ENCODE assay signal across 8 cellular contexts in genomic region chr14:57202672-57203071, GRCh38.
DNase-seq lines count a peak whose midpoint lies in the region; ATAC-seq, FAIRE-seq and TF ChIP-seq lines count a peak whose summit lies in the region.
"Not testable (repeated sequence)": the region's sequence is repeated elsewhere in the genome, so short reads cannot be mapped to it uniquely, and the experiment has no call there.

No MANE protein-coding gene starts in this region.

- not testable (repeated sequence) for H3K27ac Mint-ChIP-seq in CD14-positive monocyte, HFFc6, WTC11

- not testable (repeated sequence) for H3K9me3 ChIP-seq in cardiac muscle cell (ENCODE audit: low read depth); mucosa of descending colon; small intestine (ENCODE audit: control insufficient read depth, low read depth)

- not testable (repeated sequence) for H3K27me3 ChIP-seq in dorsolateral prefrontal cortex; cardiac muscle cell; small intestine (ENCODE audit: control insufficient read depth in 2 of 2, insufficient read depth in 2 of 2, low read length in 2 of 2)

- not testable (repeated sequence) for H3K4me3 ChIP-seq in dorsolateral prefrontal cortex; cardiac muscle cell; mucosa of descending colon; small intestine (ENCODE audit: low read depth in 1 of 2, low read length in 2 of 2)

- H3K36me3 Mint-ChIP-seq in CD14-positive monocyte; HFFc6 (ENCODE audit: low read depth); WTC11: not testable (repeated sequence)

- not testable (repeated sequence) for H3K4me1 Mint-ChIP-seq in CD14-positive monocyte, WTC11
- peaks cover 23% of the 10 kb centered on the region for H3K4me1 Mint-ChIP-seq in HFFc6 (ENCODE audit: low read depth)

- not testable (repeated sequence) for H3K4me1 ChIP-seq in cardiac muscle cell (ENCODE audit: low read depth); mucosa of descending colon (ENCODE audit: low read depth); small intestine (ENCODE audit: control insufficient read depth in 2 of 2, insufficient read depth in 1 of 2, low read depth in 1 of 2, low read length in 1 of 2)

- not testable (repeated sequence) for H3K4me3 Mint-ChIP-seq in CD14-positive monocyte, HFFc6, WTC11

- POLR2A ChIA-PET in WTC11 (lab: Charles Lee): not testable (repeated sequence)

- CTCF ChIA-PET in WTC11 (lab: Charles Lee): not testable (repeated sequence)

- not testable (repeated sequence) for H3K27me3 Mint-ChIP-seq in CD14-positive monocyte (ENCODE audit: low read depth in 3 of 3); HFFc6 (ENCODE audit: insufficient read depth); WTC11 (ENCODE audit: low read depth)

- intact Hi-C loops in CD14-positive monocyte (cut with micrococcal nuclease); dorsolateral prefrontal cortex (cut with DNase I); mucosa of descending colon (cut with DNase I, micrococcal nuclease): not testable (repeated sequence)

- peak; percentile 51 for TF ChIP-seq CTCF in CD14-positive monocyte (IDR thresholded peaks at IDR 0.05)
- TF ChIP-seq CTCF in HFFc6 (IDR thresholded peaks at IDR 0.05): peak; percentile 77
- TF ChIP-seq CTCF in WTC11 (IDR thresholded peaks at IDR 0.05): peak; percentile 24; the same call in 1 of the 2 replicates
- TF ChIP-seq CTCF in dorsolateral prefrontal cortex (IDR thresholded peaks at IDR 0.05 in 54 of 56, conservative IDR thresholded peaks at IDR 0.05 in 2 of 56; ENCODE audit: low read depth in 1 of 56, partially characterized antibody in 56 of 56): peak in 50 of 56 donors; percentile 21 to 66 (median 46)
- peak; percentile 16 for TF ChIP-seq CTCF in cardiac muscle cell (IDR thresholded peaks at IDR 0.05; ENCODE audit: low read depth, low read length)
- peak; percentile 19 for TF ChIP-seq CTCF in mucosa of descending colon (IDR thresholded peaks at IDR 0.05)

- not testable (repeated sequence) for H3K36me3 ChIP-seq in cardiac muscle cell; mucosa of descending colon (ENCODE audit: low read depth); small intestine (ENCODE audit: control insufficient read depth in 2 of 2, insufficient read depth in 2 of 2, low read length in 2 of 2)

- not testable (repeated sequence) for ATAC-seq in WTC11, mucosa of descending colon

- peak; percentile 97 for FAIRE-seq in small intestine (lab: Jason Lieb, UNC)

- H3K9me3 Mint-ChIP-seq in CD14-positive monocyte, HFFc6, WTC11: not testable (repeated sequence)

- not testable (repeated sequence) for DNase-seq in CD14-positive monocyte (ENCODE audit: low spot score); HFFc6; WTC11 (ENCODE audit: low spot score); dorsolateral prefrontal cortex; cardiac muscle cell (ENCODE audit: low read depth in 1 of 2, low spot score in 1 of 2); mucosa of descending colon; small intestine
- DNase-seq in OCI-M1 (lab: John Stamatoyannopoulos, UW): peak; percentile 10

- H3K27ac ChIP-seq in dorsolateral prefrontal cortex; cardiac muscle cell; small intestine (ENCODE audit: low read depth in 1 of 2, low read length in 1 of 2): not testable (repeated sequence)

Comparison
In these comparisons a context has a peak if more than half of its experiments do, and no peak if none do; other contexts are left out.
1. CTCF ChIP-seq: peak in every context shown above with its lines; median percentile 77 in HFFc6; 51 in CD14-positive monocyte; 46 in dorsolateral prefrontal cortex; 24 in WTC11; 19 in mucosa of descending colon; 16 in cardiac muscle cell.